25 cellular contexts compared by ENCODE assay signal in genomic region chr16:14473488-14473887, GRCh38.
"Had no signal": no experiment of that assay in that cellular context is flagged by ENCODE, and none has a peak within 500 bp of the region (broad histone marks: within the 10 kb centered on the region; RNA-seq: fewer than 3 reads in every experiment).

No MANE protein-coding gene starts in this region.

- H3K4me3 ChIP-seq: esophagus squamous epithelium, gastroesophageal sphincter, left lung, lower lobe of right lung, psoas muscle, spleen, tibial artery, upper lobe of right lung, vagina had no signal

- H3K4me1 ChIP-seq: gastroesophageal sphincter, left lung, lower lobe of right lung, psoas muscle, spleen, tibial artery, upper lobe of right lung had no signal

- H3K27ac ChIP-seq: esophagus squamous epithelium, gastroesophageal sphincter, left lung, lower lobe of right lung, neutrophil, psoas muscle, spleen, tibial artery, upper lobe of right lung, vagina had no signal

- ATAC-seq: effector memory CD8-positive, alpha-beta T cell; gastroesophageal sphincter; left lung; lower lobe of right lung; naive thymus-derived CD4-positive, alpha-beta T cell; psoas muscle; sciatic nerve; stimulated activated memory B cell treated with anti-CD40 and anti-IgM and Interleukin-4, amounts not matched to agents 10 μg/mL and 1 μg/mL and 100 μg/mL, for 72 hours; upper lobe of right lung had no signal

- H3K27me3 Mint-ChIP-seq: dendritic cell treated with granulocyte-macrophage colony-stimulating factor and Interleukin-4, amounts not matched to agents 40 ng/mL and 50 ng/mL, for 4 days; effector memory CD8-positive, alpha-beta T cell; naive thymus-derived CD4-positive, alpha-beta T cell; stimulated activated memory B cell treated with anti-CD40 and anti-IgM and Interleukin-4, amounts not matched to agents 10 μg/mL and 1 μg/mL and 100 μg/mL, for 72 hours; stimulated activated naive CD8-positive, alpha-beta T cell treated with anti-CD3 and anti-CD28 coated beads, Interleukin-15, Interleukin-2, amounts not matched to agents 100 ng/mL and 50 ng/mL, for 24 hours had no signal

- H3K4me3 Mint-ChIP-seq: dendritic cell treated with granulocyte-macrophage colony-stimulating factor and Interleukin-4, amounts not matched to agents 40 ng/mL and 50 ng/mL, for 4 days; effector memory CD8-positive, alpha-beta T cell; naive thymus-derived CD4-positive, alpha-beta T cell; nephron progenitor cell; stimulated activated memory B cell treated with anti-CD40 and anti-IgM and Interleukin-4, amounts not matched to agents 10 μg/mL and 1 μg/mL and 100 μg/mL, for 72 hours; stimulated activated naive CD8-positive, alpha-beta T cell treated with anti-CD3 and anti-CD28 coated beads, Interleukin-15, Interleukin-2, amounts not matched to agents 100 ng/mL and 50 ng/mL, for 24 hours had no signal

- H3K36me3 ChIP-seq: left lung, lower lobe of right lung, neutrophil, upper lobe of right lung, vagina had no signal

- DNase-seq: effector memory CD8-positive, alpha-beta T cell; esophagus squamous epithelium; foreskin fibroblast; glutamatergic neuron; islet precursor cell; left lung; lower lobe of right lung; mesendoderm; naive thymus-derived CD4-positive, alpha-beta T cell; nephron progenitor cell; psoas muscle; retina; spleen; stimulated activated CD4-positive, alpha-beta T cell treated with anti-CD3 and anti-CD28 coated beads, Interleukin-15, amount 100 ng/mL, for 24 hours; stimulated activated CD4-positive, alpha-beta T cell treated with anti-CD3 and anti-CD28 coated beads, Interleukin-1b, Interleukin-23, amount 100 ng/mL, for 48 hours; stimulated activated CD4-positive, alpha-beta T cell treated with anti-CD3 and anti-CD28 coated beads, Interleukin-4, amount 100 ng/mL, for 24 hours; tibial artery; upper lobe of right lung had no signal

- H3K9me3 ChIP-seq: esophagus squamous epithelium, gastroesophageal sphincter, lower lobe of right lung, neutrophil, tibial artery, upper lobe of right lung, vagina had no signal

- H3K27ac Mint-ChIP-seq: dendritic cell treated with granulocyte-macrophage colony-stimulating factor and Interleukin-4, amounts not matched to agents 40 ng/mL and 50 ng/mL, for 4 days; effector memory CD8-positive, alpha-beta T cell; nephron progenitor cell; stimulated activated memory B cell treated with anti-CD40 and anti-IgM and Interleukin-4, amounts not matched to agents 10 μg/mL and 1 μg/mL and 100 μg/mL, for 72 hours; stimulated activated naive CD8-positive, alpha-beta T cell treated with anti-CD3 and anti-CD28 coated beads, Interleukin-15, Interleukin-2, amounts not matched to agents 100 ng/mL and 50 ng/mL, for 24 hours had no signal

- H3K9me3 Mint-ChIP-seq: dendritic cell treated with granulocyte-macrophage colony-stimulating factor and Interleukin-4, amounts not matched to agents 40 ng/mL and 50 ng/mL, for 4 days; stimulated activated memory B cell treated with anti-CD40 and anti-IgM and Interleukin-4, amounts not matched to agents 10 μg/mL and 1 μg/mL and 100 μg/mL, for 72 hours; stimulated activated naive CD8-positive, alpha-beta T cell treated with anti-CD3 and anti-CD28 coated beads, Interleukin-15, Interleukin-2, amounts not matched to agents 100 ng/mL and 50 ng/mL, for 24 hours had no signal

- H3K27me3 ChIP-seq: esophagus squamous epithelium, gastroesophageal sphincter, left lung, neutrophil, spleen, tibial artery, upper lobe of right lung, vagina had no signal
